In the genomic region with DNA sequence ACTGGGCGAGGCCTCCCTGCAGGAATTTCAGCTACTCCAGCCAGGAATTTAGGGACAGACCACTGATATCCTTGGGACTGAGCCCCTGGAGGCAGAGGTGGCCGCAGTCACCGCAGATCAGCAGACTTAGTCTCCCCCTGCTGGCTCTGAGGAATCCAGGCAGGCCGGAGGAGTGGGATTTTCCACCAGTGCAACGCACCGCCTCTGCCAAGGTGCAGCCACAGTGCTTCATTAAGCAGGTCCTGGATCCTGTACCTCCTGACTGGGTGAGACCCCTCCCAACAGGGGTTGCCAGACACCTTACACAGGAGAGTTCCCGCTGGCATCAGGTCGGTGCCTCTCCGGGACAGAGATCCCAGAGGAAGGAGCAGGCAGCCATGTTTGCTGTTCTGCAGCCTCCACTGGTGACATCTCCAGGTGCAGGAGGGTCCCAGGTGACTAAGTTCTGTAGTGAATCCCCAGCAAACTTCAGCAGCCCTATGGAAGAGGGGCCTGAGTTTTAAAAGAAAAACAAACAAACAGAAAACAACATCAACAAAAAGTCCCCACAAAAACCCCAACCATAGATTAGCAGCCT, we compare ENCODE assay signal across 1 cellular context.
TF ChIP-seq lines count a peak whose summit lies in the region.

No MANE protein-coding gene starts in this region.

TF ChIP-seq in IMR-90, 13 proteins besides CTCF, POLR2A, EP300 and RAD21 (continued from another document):
- no peak for TF ChIP-seq ELK1 (IDR thresholded peaks at IDR 0.05; ENCODE audit: borderline replicate concordance, low read depth, low read length)
- TF ChIP-seq CEBPB (IDR thresholded peaks at IDR 0.05; ENCODE audit: low read depth, low read length), result no peak
TF ChIP-seq in IMR-90: peak in this region for 0.
